Comparison of ENCODE assay signal across 10 cellular contexts in the genomic region with DNA sequence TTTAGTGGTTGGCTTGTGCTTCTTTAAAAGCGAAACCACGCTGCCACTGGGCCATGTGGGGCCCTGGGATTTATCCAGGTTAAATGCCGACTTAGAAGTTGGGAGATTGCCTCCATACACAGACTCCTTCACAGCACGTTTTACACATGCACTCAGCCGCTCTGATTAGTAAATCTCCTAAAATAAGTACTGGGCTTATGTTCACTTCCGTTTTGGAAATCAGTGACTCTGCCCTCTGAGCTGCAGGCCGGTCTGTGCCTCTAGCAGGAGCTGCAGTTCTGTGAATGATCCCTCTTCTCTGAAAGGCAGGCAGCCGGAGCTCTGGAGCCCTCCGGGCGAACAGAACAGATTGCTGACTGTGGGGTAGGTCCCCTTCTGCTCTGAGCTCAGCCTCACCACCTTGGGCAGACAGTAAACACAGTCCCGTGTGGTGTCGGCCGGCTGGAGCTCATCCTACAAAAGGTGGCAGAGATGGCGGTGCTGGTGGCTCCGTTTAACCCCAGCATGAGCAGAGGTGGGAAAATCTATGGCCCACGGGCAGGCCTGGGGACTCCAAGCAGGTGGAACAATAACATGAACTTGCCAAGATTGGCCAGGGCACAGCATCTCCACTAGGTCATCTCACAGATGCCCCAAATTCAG. TPM values are rescaled to one million over a fixed set of nuclear protein-coding genes. Genes with fewer than 3 reads are reported as not detected.
DNase-seq lines count a peak whose midpoint lies in the region; ATAC-seq, FAIRE-seq and TF ChIP-seq lines count a peak whose summit lies in the region.
"Had no signal": no experiment of that assay in that cellular context is flagged by ENCODE, and none has a peak within 500 bp of the region (broad histone marks: within the 10 kb centered on the region; RNA-seq: fewer than 3 reads in every experiment).

No MANE protein-coding gene starts in this region.

- H3K4me3 Mint-ChIP-seq in brain: peak overlapping the region in 1 of 5 experiments; percentile 33
- H3K4me3 Mint-ChIP-seq in stimulated activated naive B cell treated with anti-CD40 and anti-IgM and Interleukin-4, amounts not matched to agents 10 μg/mL and 1 μg/mL and 100 μg/mL, for 72 hours: no peak overlapping the region
- H3K4me3 Mint-ChIP-seq: activated naive CD4-positive, alpha-beta T cell treated with anti-CD3 and anti-CD28 coated beads, Interleukin-2, amount 50 U/mL, for 24 hours; natural killer cell treated with Interleukin-12 subunit alpha and Interleukin-12 subunit beta and Interleukin-15 and Interleukin-18, amount 100 ng/mL, for 72 hours had no signal

- peaks cover 10% of the 10 kb centered on the region for H3K27me3 Mint-ChIP-seq in brain
- no peaks in the 10 kb centered on the region for H3K27me3 Mint-ChIP-seq in stimulated activated naive B cell treated with anti-CD40 and anti-IgM and Interleukin-4, amounts not matched to agents 10 μg/mL and 1 μg/mL and 100 μg/mL, for 72 hours
- H3K27me3 Mint-ChIP-seq: activated naive CD4-positive, alpha-beta T cell treated with anti-CD3 and anti-CD28 coated beads, Interleukin-2, amount 50 U/mL, for 24 hours; natural killer cell treated with Interleukin-12 subunit alpha and Interleukin-12 subunit beta and Interleukin-15 and Interleukin-18, amount 100 ng/mL, for 72 hours had no signal

- H3K9me3 Mint-ChIP-seq in brain: peaks cover 0 to 1% (median 0%) of the 10 kb centered on the region in 5 experiments
- H3K9me3 Mint-ChIP-seq in stimulated activated naive B cell treated with anti-CD40 and anti-IgM and Interleukin-4, amounts not matched to agents 10 μg/mL and 1 μg/mL and 100 μg/mL, for 72 hours: no peaks in the 10 kb centered on the region
- H3K9me3 Mint-ChIP-seq: activated naive CD4-positive, alpha-beta T cell treated with anti-CD3 and anti-CD28 coated beads, Interleukin-2, amount 50 U/mL, for 24 hours; natural killer cell treated with Interleukin-12 subunit alpha and Interleukin-12 subunit beta and Interleukin-15 and Interleukin-18, amount 100 ng/mL, for 72 hours had no signal

- no peak for FAIRE-seq in kidney (lab: Jason Lieb, UNC)

- DNase-seq in HCEC 1CT (peak; percentile 82), kidney (peak; percentile 85), NCI-H2029 (lab: John Stamatoyannopoulos, UW) (no peak)
- no peak for DNase-seq in stimulated activated naive B cell treated with anti-CD40 and anti-IgM and Interleukin-4, amounts not matched to agents 10 μg/mL and 1 μg/mL and 100 μg/mL, for 72 hours

- peak overlapping the region; percentile 63 to 67 for H3K9ac ChIP-seq in kidney (ENCODE audit: low read length in 2 of 2)

- peak overlapping the region; percentile 4 to 39 for H3K4me3 ChIP-seq in kidney (ENCODE audit: low read length in 2 of 2)

- H3K4me1 ChIP-seq in kidney (ENCODE audit: control insufficient read depth in 1 of 2, insufficient read depth in 1 of 2, low read depth in 1 of 2, low read length in 2 of 2): peaks cover 6% of the 10 kb centered on the region in 2 donors

- ATAC-seq in stimulated activated naive B cell treated with anti-CD40 and anti-IgM and Interleukin-4, amounts not matched to agents 10 μg/mL and 1 μg/mL and 100 μg/mL, for 72 hours (replicated peaks): no peak
- ATAC-seq in GM19455 (IDR thresholded peaks at IDR 0.05; ENCODE audit: unreplicated experiment) (no peak), GM19035 (IDR thresholded peaks at IDR 0.05; ENCODE audit: unreplicated experiment) (no peak), GM18867 (IDR thresholded peaks at IDR 0.05; ENCODE audit: unreplicated experiment) (no peak)
- ATAC-seq: natural killer cell treated with Interleukin-12 subunit alpha and Interleukin-12 subunit beta and Interleukin-15 and Interleukin-18, amount 100 ng/mL, for 72 hours had no signal

- no peaks in the 10 kb centered on the region for H3K36me3 Mint-ChIP-seq in brain
- no peaks in the 10 kb centered on the region for H3K36me3 Mint-ChIP-seq in stimulated activated naive B cell treated with anti-CD40 and anti-IgM and Interleukin-4, amounts not matched to agents 10 μg/mL and 1 μg/mL and 100 μg/mL, for 72 hours
- H3K36me3 Mint-ChIP-seq: activated naive CD4-positive, alpha-beta T cell treated with anti-CD3 and anti-CD28 coated beads, Interleukin-2, amount 50 U/mL, for 24 hours; natural killer cell treated with Interleukin-12 subunit alpha and Interleukin-12 subunit beta and Interleukin-15 and Interleukin-18, amount 100 ng/mL, for 72 hours had no signal

- no peaks in the 10 kb centered on the region for H3K9me3 ChIP-seq in kidney (ENCODE audit: control insufficient read depth in 1 of 2, low read length in 2 of 2)

- no peak for TF ChIP-seq CTCF in brain (conservative IDR thresholded peaks at IDR 0.05)
- TF ChIP-seq CTCF in kidney (IDR thresholded peaks at IDR 0.05; ENCODE audit: borderline replicate concordance, extremely low read depth, insufficient read depth): no peak

- intact Hi-C loops in kidney (cut with DNase I): no loop called here

- H3K36me3 ChIP-seq in kidney (ENCODE audit: control insufficient read depth in 1 of 2, insufficient read depth in 2 of 2, low read length in 2 of 2): no peaks in the 10 kb centered on the region

- peak overlapping the region; percentile 68 to 71 for H3K27ac ChIP-seq in kidney (ENCODE audit: low read depth in 2 of 2, low read length in 2 of 2)

- H3K4me1 Mint-ChIP-seq in brain: peaks cover 25% of the 10 kb centered on the region
- peaks cover 27 to 36% of the 10 kb centered on the region in 2 donors for H3K4me1 Mint-ChIP-seq in stimulated activated naive B cell treated with anti-CD40 and anti-IgM and Interleukin-4, amounts not matched to agents 10 μg/mL and 1 μg/mL and 100 μg/mL, for 72 hours

- peak overlapping the region in 3 of 5 experiments; percentile 80 to 92 (median 86) for H3K27ac Mint-ChIP-seq in brain
- H3K27ac Mint-ChIP-seq in stimulated activated naive B cell treated with anti-CD40 and anti-IgM and Interleukin-4, amounts not matched to agents 10 μg/mL and 1 μg/mL and 100 μg/mL, for 72 hours: peak overlapping the region; percentile 47
- H3K27ac Mint-ChIP-seq: activated naive CD4-positive, alpha-beta T cell treated with anti-CD3 and anti-CD28 coated beads, Interleukin-2, amount 50 U/mL, for 24 hours had no signal

RNA-seq across cellular contexts. Expression of a gene that starts 9.8 kb away (rescaled TPM):
- polyA plus RNA-seq in brain (ENCODE audit: insufficient read depth, low read depth, low replicate concordance) (7.5 TPM), kidney (ENCODE audit: insufficient read depth, low read depth, low replicate concordance) (151 TPM)
- 59.1 TPM for total RNA-seq in kidney
- total RNA-seq: natural killer cell treated with Interleukin-12 subunit alpha and Interleukin-12 subunit beta and Interleukin-15 and Interleukin-18, amount 100 ng/mL, for 72 hours had no signal

RNA-seq across cellular contexts. Expression of a gene that starts 27.1 kb away (rescaled TPM):
- 63.1 TPM for polyA plus RNA-seq in brain (ENCODE audit: insufficient read depth, low read depth, low replicate concordance)
- 204 TPM for total RNA-seq in kidney
- 39.1 TPM for polyA plus RNA-seq in kidney (ENCODE audit: insufficient read depth, low read depth, low replicate concordance)

RNA-seq across cellular contexts. Expression of a gene that starts 34.0 kb away (rescaled TPM):
- polyA plus RNA-seq in brain (ENCODE audit: insufficient read depth, low read depth, low replicate concordance) (not detected), kidney (ENCODE audit: insufficient read depth, low read depth, low replicate concordance) (not detected)
- total RNA-seq in kidney: not detected
- total RNA-seq: natural killer cell treated with Interleukin-12 subunit alpha and Interleukin-12 subunit beta and Interleukin-15 and Interleukin-18, amount 100 ng/mL, for 72 hours had no signal

Comparison
In these comparisons a context has a peak if more than half of its experiments do, and no peak if none do; other contexts are left out.
1. DNase-seq: peak in HCEC 1CT (single experiment) and kidney (single experiment); none in stimulated activated naive B cell treated with anti-CD40 and anti-IgM and Interleukin-4, amounts not matched to agents 10 μg/mL and 1 μg/mL and 100 μg/mL, for 72 hours (single experiment) and NCI-H2029 (single experiment).
2. RNA of a gene that starts 9.8 kb away (polyA plus RNA-seq): 151 TPM in kidney (single experiment); 7.5 TPM in brain (single experiment); every median in the first group is over 10 times any median in the second.